24 cellular contexts compared by ENCODE assay signal in genomic region chr12:18146375-18146774, GRCh38. TPM values are rescaled to one million over a fixed set of nuclear protein-coding genes. Genes with fewer than 3 reads are reported as not detected.
DNase-seq lines count a peak whose midpoint lies in the region; ATAC-seq and TF ChIP-seq lines count a peak whose summit lies in the region.
"Had no signal": no experiment of that assay in that cellular context is flagged by ENCODE, and none has a peak within 500 bp of the region (broad histone marks: within the 10 kb centered on the region; RNA-seq: fewer than 3 reads in every experiment).

No MANE protein-coding gene starts in this region.

- TF ChIP-seq CTCF in LNCaP clone FGC (IDR thresholded peaks at IDR 0.05; ENCODE audit: control insufficient read depth, extremely low read depth, insufficient read depth) (no peak), gastroesophageal sphincter (IDR thresholded peaks at IDR 0.05) (no peak), lower leg skin (IDR thresholded peaks at IDR 0.05) (no peak)

- intact Hi-C loops in lower leg skin (cut with DNase I; ENCODE audit: low total_unique reads), result no loop called here

- H3K36me3 ChIP-seq in ACC112 (ENCODE audit: insufficient read depth, low read length) (no peaks in the 10 kb centered on the region), gastroesophageal sphincter (no peaks in the 10 kb centered on the region)
- H3K36me3 ChIP-seq: neutrophil, thoracic aorta had no signal

- H3K27me3 ChIP-seq in ACC112 (ENCODE audit: insufficient read depth, low read length), result no peaks in the 10 kb centered on the region
- H3K27me3 ChIP-seq in gastroesophageal sphincter, result no peaks in the 10 kb centered on the region
- H3K27me3 ChIP-seq: neutrophil had no signal

- peaks cover 19% of the 10 kb centered on the region for H3K4me1 ChIP-seq in ACC112 (ENCODE audit: control insufficient read depth, insufficient read depth, low read length, unreplicated experiment)
- no peaks in the 10 kb centered on the region for H3K4me1 ChIP-seq in gastroesophageal sphincter

- no peak for TF ChIP-seq EP300 in gastroesophageal sphincter (IDR thresholded peaks at IDR 0.05)

- peak; percentile 17 for DNase-seq in LNCaP clone FGC (ENCODE audit: low read depth)
- DNase-seq in SKM-1 (lab: John Stamatoyannopoulos, UW; ENCODE audit: unreplicated experiment), result peak; percentile 39
- no peak for DNase-seq in lower leg skin (ENCODE audit: low spot score in 2 of 2)
- DNase-seq: activated CD4-positive, alpha-beta T cell treated with anti-CD3 and anti-CD28 coated beads, Interleukin-2, amount 10 ng/mL, durations not matched to agents 7 days and 5 days; activated naive CD4-positive, alpha-beta T cell; anterior cingulate cortex; DMS79 treated with DMSO at 0.1 percent for 48 hours; effector memory CD8-positive, alpha-beta T cell; kidney; NCI-H1092; NCI-H2081 treated with DMSO at 0.1 percent for 48 hours; NCI-H526; stimulated activated CD4-positive, alpha-beta T cell treated with anti-CD3 and anti-CD28 coated beads, Interleukin-15, amount 100 ng/mL, for 24 hours; SW 1271 had no signal

- no peaks in the 10 kb centered on the region for H3K9me3 ChIP-seq in gastroesophageal sphincter
- H3K9me3 ChIP-seq: neutrophil, thoracic aorta had no signal

- H2AFZ ChIP-seq in ACC112 (ENCODE audit: low read length, unreplicated experiment), result peak overlapping the region; percentile 42

- ATAC-seq in gastroesophageal sphincter (peak; percentile 34), HG03159 (IDR thresholded peaks at IDR 0.05; ENCODE audit: unreplicated experiment) (no peak), GM19397 (IDR thresholded peaks at IDR 0.05; ENCODE audit: unreplicated experiment) (no peak), HG03378 (IDR thresholded peaks at IDR 0.05; ENCODE audit: unreplicated experiment) (no peak)
- ATAC-seq: effector memory CD8-positive, alpha-beta T cell; stimulated activated memory B cell treated with anti-CD40 and anti-IgM and Interleukin-4, amounts not matched to agents 10 μg/mL and 1 μg/mL and 100 μg/mL, for 72 hours had no signal

- no peak for TF ChIP-seq POLR2A in gastroesophageal sphincter (IDR thresholded peaks at IDR 0.05)
- no peak for TF ChIP-seq POLR2A in lower leg skin (IDR thresholded peaks at IDR 0.05)

- 56 to 58% methylated on average over 3 of the region's 3 CpGs for WGBS in gastroesophageal sphincter (ENCODE audit: low coverage in 1 of 2), 2 donors
- 40 to 44% methylated on average over 3 of the region's 3 CpGs for WGBS in lower leg skin, 2 donors

- H3K4me3 ChIP-seq in ACC112 (ENCODE audit: low read depth, low read length) (peak overlapping the region; percentile 29; the same call in 1 of the 2 replicates), LNCaP clone FGC (ENCODE audit: low read depth, low read length) (no peak overlapping the region), gastroesophageal sphincter (no peak overlapping the region), lower leg skin (ENCODE audit: low read depth, poor library complexity, severe bottlenecking) (no peak overlapping the region)
- H3K4me3 ChIP-seq: thoracic aorta had no signal

- H3K27ac ChIP-seq in ACC112 (ENCODE audit: low read depth, low read length), result peak overlapping the region; percentile 64
- H3K27ac ChIP-seq in gastroesophageal sphincter, result no peak overlapping the region
- H3K27ac ChIP-seq: C4-2B, neutrophil, thoracic aorta had no signal

- H3K79me2 ChIP-seq in ACC112 (ENCODE audit: control insufficient read depth, insufficient read depth, low read length, unreplicated experiment), result no peaks in the 10 kb centered on the region

RNA-seq across cellular contexts. Expression of gene RERGL, which starts 56.4 kb away (rescaled TPM):
- total RNA-seq in gastroesophageal sphincter (1 to 10 TPM; 1.7 to 6.0 (median 3.6) TPM), lower leg skin (10 to 100 TPM in 2 of 4 donors, 1 to 10 TPM in 2; 1.4 to 11.5 (median 6.0) TPM)
- total RNA-seq: activated CD4-positive, alpha-beta T cell treated with anti-CD3 and anti-CD28 coated beads, Interleukin-2, amount 10 ng/mL, durations not matched to agents 7 days and 5 days; mononuclear cell had no signal

Comparison
In these comparisons a context has a peak if more than half of its experiments do, and no peak if none do; other contexts are left out.
1. DNase-seq: peak in LNCaP clone FGC (single experiment) and SKM-1 (single experiment); none in lower leg skin (0 of 2).